ENCODE assay signal across 30 cellular contexts in genomic region chr6:138821519-138821918, GRCh38. TPM values are rescaled to one million over a fixed set of nuclear protein-coding genes. Genes with fewer than 3 reads are reported as not detected.
DNase-seq lines count a peak whose midpoint lies in the region; ATAC-seq and TF ChIP-seq lines count a peak whose summit lies in the region.
"Had no signal": no experiment of that assay in that cellular context is flagged by ENCODE, and none has a peak within 500 bp of the region (broad histone marks: within the 10 kb centered on the region; RNA-seq: fewer than 3 reads in every experiment).

No MANE protein-coding gene starts in this region.

- POLR2A ChIA-PET in activated CD8-positive, alpha-beta T cell treated with anti-CD3 and anti-CD28 coated beads for 36 hours (lab: Charles Lee): no interaction called here
- POLR2A ChIA-PET in activated CD8-positive, alpha-beta T cell treated with anti-CD3 and anti-CD28 coated beads, Interleukin-2, amount 10 ng/mL, durations not matched to agents 7 days and 5 days (lab: Charles Lee): no interaction called here
- POLR2A ChIA-PET in T-cell (lab: Charles Lee): no interaction called here

- CTCF ChIA-PET in activated CD8-positive, alpha-beta T cell treated with anti-CD3 and anti-CD28 coated beads for 36 hours (lab: Charles Lee): no interaction called here
- CTCF ChIA-PET in activated CD8-positive, alpha-beta T cell treated with anti-CD3 and anti-CD28 coated beads, Interleukin-2, amount 10 ng/mL, durations not matched to agents 7 days and 5 days (lab: Charles Lee): interaction anchor here (0.8 to 1.3 kb wide), 2 partner anchors 543 to 548 kb away, joined by 3 read pairs; no protein-coding TSS in a partner anchor
- CTCF ChIA-PET in T-cell (lab: Charles Lee): no interaction called here

- DNase-seq in activated CD8-positive, alpha-beta T cell treated with anti-CD3 and anti-CD28 coated beads for 36 hours: no peak
- no peak for DNase-seq in activated CD8-positive, alpha-beta T cell treated with anti-CD3 and anti-CD28 coated beads, Interleukin-2, amount 10 ng/mL, durations not matched to agents 7 days and 5 days
- DNase-seq in NCI-H69 (lab: John Stamatoyannopoulos, UW) (peak; percentile 92), cerebellar nuclear complex (lab: John Stamatoyannopoulos, UW) (no peak), T-cell (no peak)
- DNase-seq: ACHN; activated CD4-positive, alpha-beta T cell treated with anti-CD3 and anti-CD28 coated beads for 4 hours; activated gamma-delta T cell treated with Interleukin-2 at 50 U/mL for 16 hours; activated naive CD8-positive, alpha-beta T cell treated with anti-CD3 and anti-CD28 coated beads, Interleukin-2, amount 10 ng/mL, durations not matched to agents 7 days and 5 days; activated T-cell treated with anti-CD3 and anti-CD28 coated beads, Interleukin-2, amount 50 U/mL, for 24 hours; DND-41; naive thymus-derived CD4-positive, alpha-beta T cell; NCI-H1092 treated with DMSO at 0.1 percent for 48 hours; NCI-H187 treated with DMSO at 0.1 percent for 48 hours; NCI-H226; nucleus accumbens; Peyer's patch; SHP77 treated with DMSO at 0.1 percent for 48 hours; thyroid gland had no signal

- ATAC-seq in activated CD8-positive, alpha-beta T cell treated with anti-CD3 and anti-CD28 coated beads for 36 hours: no peak
- ATAC-seq in activated CD8-positive, alpha-beta T cell treated with anti-CD3 and anti-CD28 coated beads, Interleukin-2, amount 10 ng/mL, durations not matched to agents 7 days and 5 days: no peak
- ATAC-seq in GM18502 (IDR thresholded peaks at IDR 0.05; ENCODE audit: poor library complexity, unreplicated experiment) (peak; percentile 7), T-cell (replicated peaks in 1 of 4) (no peak), GM18505 (IDR thresholded peaks at IDR 0.05; ENCODE audit: unreplicated experiment) (no peak)
- no peak for ATAC-seq in stimulated activated memory B cell treated with anti-CD40 and anti-IgM and Interleukin-4, amounts not matched to agents 10 μg/mL and 1 μg/mL and 100 μg/mL, for 72 hours
- ATAC-seq: gastroesophageal sphincter; naive thymus-derived CD4-positive, alpha-beta T cell; sciatic nerve had no signal

- TF ChIP-seq POLR2A in GM18505 (IDR thresholded peaks at IDR 0.05; ENCODE audit: borderline replicate concordance, extremely low read depth, insufficient read depth, insufficient read length): no peak

- no peaks in the 10 kb centered on the region for H3K36me3 Mint-ChIP-seq in activated CD8-positive, alpha-beta T cell treated with anti-CD3 and anti-CD28 coated beads for 36 hours (ENCODE audit: low read depth)
- H3K36me3 Mint-ChIP-seq in activated CD8-positive, alpha-beta T cell treated with anti-CD3 and anti-CD28 coated beads, Interleukin-2, amount 10 ng/mL, durations not matched to agents 7 days and 5 days (ENCODE audit: low read depth): no peaks in the 10 kb centered on the region
- H3K36me3 Mint-ChIP-seq in stimulated activated memory B cell treated with anti-CD40 and anti-IgM and Interleukin-4, amounts not matched to agents 10 μg/mL and 1 μg/mL and 100 μg/mL, for 72 hours: no peaks in the 10 kb centered on the region
- H3K36me3 Mint-ChIP-seq in T-cell: no peaks in the 10 kb centered on the region
- H3K36me3 Mint-ChIP-seq: activated naive CD8-positive, alpha-beta T cell treated with anti-CD3 and anti-CD28 coated beads, Interleukin-2, amount 10 ng/mL, durations not matched to agents 7 days and 5 days; naive thymus-derived CD4-positive, alpha-beta T cell had no signal

- peaks cover 30% of the 10 kb centered on the region for H3K4me1 Mint-ChIP-seq in activated CD8-positive, alpha-beta T cell treated with anti-CD3 and anti-CD28 coated beads for 36 hours (ENCODE audit: low read depth)
- peaks cover 24% of the 10 kb centered on the region for H3K4me1 Mint-ChIP-seq in activated CD8-positive, alpha-beta T cell treated with anti-CD3 and anti-CD28 coated beads, Interleukin-2, amount 10 ng/mL, durations not matched to agents 7 days and 5 days (ENCODE audit: low read depth)
- peaks cover 45% of the 10 kb centered on the region for H3K4me1 Mint-ChIP-seq in stimulated activated memory B cell treated with anti-CD40 and anti-IgM and Interleukin-4, amounts not matched to agents 10 μg/mL and 1 μg/mL and 100 μg/mL, for 72 hours
- H3K4me1 Mint-ChIP-seq in T-cell: peaks cover 0 to 14% (median 7%) of the 10 kb centered on the region in 3 donors

- no peaks in the 10 kb centered on the region for H3K9me3 Mint-ChIP-seq in activated CD8-positive, alpha-beta T cell treated with anti-CD3 and anti-CD28 coated beads for 36 hours
- H3K9me3 Mint-ChIP-seq in activated CD8-positive, alpha-beta T cell treated with anti-CD3 and anti-CD28 coated beads, Interleukin-2, amount 10 ng/mL, durations not matched to agents 7 days and 5 days (ENCODE audit: insufficient read depth): no peaks in the 10 kb centered on the region
- H3K9me3 Mint-ChIP-seq in stimulated activated memory B cell treated with anti-CD40 and anti-IgM and Interleukin-4, amounts not matched to agents 10 μg/mL and 1 μg/mL and 100 μg/mL, for 72 hours: no peaks in the 10 kb centered on the region
- no peaks in the 10 kb centered on the region for H3K9me3 Mint-ChIP-seq in T-cell
- H3K9me3 Mint-ChIP-seq: activated T-cell treated with anti-CD3 and anti-CD28 coated beads, Interleukin-2, amount 50 U/mL, for 24 hours; naive thymus-derived CD4-positive, alpha-beta T cell; T-helper 2 cell treated with Interferon-gamma antibody and Interleukin-4, amounts not matched to agents 5 μg/mL and 100 μg/mL, for 36 hours had no signal

- TF ChIP-seq CTCF in activated CD8-positive, alpha-beta T cell treated with anti-CD3 and anti-CD28 coated beads for 36 hours (IDR thresholded peaks at IDR 0.05): no peak

- H3K27me3 Mint-ChIP-seq in activated CD8-positive, alpha-beta T cell treated with anti-CD3 and anti-CD28 coated beads for 36 hours: no peaks in the 10 kb centered on the region
- H3K27me3 Mint-ChIP-seq in activated CD8-positive, alpha-beta T cell treated with anti-CD3 and anti-CD28 coated beads, Interleukin-2, amount 10 ng/mL, durations not matched to agents 7 days and 5 days (ENCODE audit: low read depth): no peaks in the 10 kb centered on the region
- no peaks in the 10 kb centered on the region for H3K27me3 Mint-ChIP-seq in stimulated activated memory B cell treated with anti-CD40 and anti-IgM and Interleukin-4, amounts not matched to agents 10 μg/mL and 1 μg/mL and 100 μg/mL, for 72 hours
- H3K27me3 Mint-ChIP-seq in T-cell: no peaks in the 10 kb centered on the region
- H3K27me3 Mint-ChIP-seq: activated naive CD8-positive, alpha-beta T cell treated with anti-CD3 and anti-CD28 coated beads, Interleukin-2, amount 10 ng/mL, durations not matched to agents 7 days and 5 days; activated T-cell treated with anti-CD3 and anti-CD28 coated beads, Interleukin-2, amount 50 U/mL, for 24 hours; naive thymus-derived CD4-positive, alpha-beta T cell had no signal

- H3K4me3 Mint-ChIP-seq in activated CD8-positive, alpha-beta T cell treated with anti-CD3 and anti-CD28 coated beads for 36 hours: no peak overlapping the region
- H3K4me3 Mint-ChIP-seq in activated CD8-positive, alpha-beta T cell treated with anti-CD3 and anti-CD28 coated beads, Interleukin-2, amount 10 ng/mL, durations not matched to agents 7 days and 5 days: no peak overlapping the region
- no peak overlapping the region for H3K4me3 Mint-ChIP-seq in stimulated activated memory B cell treated with anti-CD40 and anti-IgM and Interleukin-4, amounts not matched to agents 10 μg/mL and 1 μg/mL and 100 μg/mL, for 72 hours
- no peak overlapping the region for H3K4me3 Mint-ChIP-seq in T-cell
- H3K4me3 Mint-ChIP-seq: activated naive CD8-positive, alpha-beta T cell treated with anti-CD3 and anti-CD28 coated beads, Interleukin-2, amount 10 ng/mL, durations not matched to agents 7 days and 5 days; activated T-cell treated with anti-CD3 and anti-CD28 coated beads, Interleukin-2, amount 50 U/mL, for 24 hours; naive thymus-derived CD4-positive, alpha-beta T cell; T-helper 2 cell treated with Interferon-gamma antibody and Interleukin-4, amounts not matched to agents 5 μg/mL and 100 μg/mL, for 36 hours had no signal

- intact Hi-C loops in activated CD8-positive, alpha-beta T cell treated with anti-CD3 and anti-CD28 coated beads for 36 hours (cut with micrococcal nuclease): no loop called here

- peak overlapping the region; percentile 10 for H3K27ac Mint-ChIP-seq in activated CD8-positive, alpha-beta T cell treated with anti-CD3 and anti-CD28 coated beads for 36 hours
- H3K27ac Mint-ChIP-seq in activated CD8-positive, alpha-beta T cell treated with anti-CD3 and anti-CD28 coated beads, Interleukin-2, amount 10 ng/mL, durations not matched to agents 7 days and 5 days: no peak overlapping the region
- peak overlapping the region; percentile 56 for H3K27ac Mint-ChIP-seq in stimulated activated memory B cell treated with anti-CD40 and anti-IgM and Interleukin-4, amounts not matched to agents 10 μg/mL and 1 μg/mL and 100 μg/mL, for 72 hours
- H3K27ac Mint-ChIP-seq in T-cell: no peak overlapping the region
- H3K27ac Mint-ChIP-seq: activated naive CD8-positive, alpha-beta T cell treated with anti-CD3 and anti-CD28 coated beads, Interleukin-2, amount 10 ng/mL, durations not matched to agents 7 days and 5 days; activated T-cell treated with anti-CD3 and anti-CD28 coated beads, Interleukin-2, amount 50 U/mL, for 24 hours; T-helper 2 cell treated with Interferon-gamma antibody and Interleukin-4, amounts not matched to agents 5 μg/mL and 100 μg/mL, for 36 hours had no signal

RNA-seq across cellular contexts. Expression of gene ECT2L, which starts 25.6 kb away (rescaled TPM):
- total RNA-seq in activated CD8-positive, alpha-beta T cell treated with anti-CD3 and anti-CD28 coated beads for 36 hours: not detected
- total RNA-seq in activated CD8-positive, alpha-beta T cell treated with anti-CD3 and anti-CD28 coated beads, Interleukin-2, amount 10 ng/mL, durations not matched to agents 7 days and 5 days: not detected
- total RNA-seq in T-cell: under 1 TPM in 2 of 5 donors, not detected in 3; 0.06 TPM
- total RNA-seq: activated naive CD8-positive, alpha-beta T cell treated with anti-CD3 and anti-CD28 coated beads, Interleukin-2, amount 10 ng/mL, durations not matched to agents 7 days and 5 days; ascending aorta; endothelial cell of umbilical vein; H1; HT-29; kidney epithelial cell had no signal

RNA-seq across cellular contexts. Expression of gene CCDC28A, which starts 48.0 kb away (rescaled TPM):
- total RNA-seq in activated CD8-positive, alpha-beta T cell treated with anti-CD3 and anti-CD28 coated beads for 36 hours: 10 to 100 TPM; 15.0 to 15.7 TPM
- total RNA-seq in activated CD8-positive, alpha-beta T cell treated with anti-CD3 and anti-CD28 coated beads, Interleukin-2, amount 10 ng/mL, durations not matched to agents 7 days and 5 days: 10 to 100 TPM; 17.4 to 19.2 TPM
- 10 to 100 TPM; 20.4 to 24.2 (median 23.3) TPM for total RNA-seq in T-cell

Comparison
In these comparisons a context has a peak if more than half of its experiments do, and no peak if none do; other contexts are left out.
1. H3K27ac Mint-ChIP-seq: peak in activated CD8-positive, alpha-beta T cell treated with anti-CD3 and anti-CD28 coated beads for 36 hours (single experiment) and stimulated activated memory B cell treated with anti-CD40 and anti-IgM and Interleukin-4, amounts not matched to agents 10 μg/mL and 1 μg/mL and 100 μg/mL, for 72 hours (single experiment); none in activated CD8-positive, alpha-beta T cell treated with anti-CD3 and anti-CD28 coated beads, Interleukin-2, amount 10 ng/mL, durations not matched to agents 7 days and 5 days (single experiment) and T-cell (0 of 2).